Comparison of ENCODE assay signal across 15 cellular contexts in the genomic region with DNA sequence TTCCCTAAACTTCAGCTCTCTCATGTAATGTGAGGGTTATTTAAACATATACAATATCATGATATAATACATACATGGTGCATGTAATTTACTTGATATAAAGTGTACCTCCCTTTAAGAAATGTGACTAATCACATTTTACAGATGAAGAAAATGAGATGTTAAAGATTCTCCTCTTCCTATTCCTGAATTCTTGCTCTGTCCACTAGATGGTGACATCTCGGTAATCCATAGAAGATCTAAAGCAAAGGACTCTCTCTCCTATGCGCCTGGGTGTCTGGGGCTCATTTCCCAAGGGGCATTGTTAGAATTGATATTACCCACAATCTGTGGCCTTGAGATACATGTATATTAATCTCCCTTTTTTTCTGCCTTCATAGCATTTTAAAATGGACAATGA.
A peak's percentile ranks its signal among the peaks of the same experiment; 100 is the strongest.
DNase-seq lines count a peak whose midpoint lies in the region; ATAC-seq and TF ChIP-seq lines count a peak whose summit lies in the region.
"Had no signal": no experiment of that assay in that cellular context is flagged by ENCODE, and none has a peak within 500 bp of the region (broad histone marks: within the 10 kb centered on the region; RNA-seq: fewer than 3 reads in every experiment).

No MANE protein-coding gene starts in this region.

- no peak overlapping the region for H2BK20ac ChIP-seq in H9 (ENCODE audit: low read depth, low read length, poor library complexity, severe bottlenecking)

- H4K8ac ChIP-seq in H9 (replicated peaks; ENCODE audit: insufficient read length, low read depth, low read length), result no peak overlapping the region

- no peaks in the 10 kb centered on the region for H3K9me2 ChIP-seq in DOHH2 (replicated peaks; ENCODE audit: control insufficient read depth, low read length)

- H3K36me3 ChIP-seq in DOHH2 (ENCODE audit: control insufficient read depth, low read length) (no peaks in the 10 kb centered on the region), kidney epithelial cell (ENCODE audit: control insufficient read depth, insufficient read depth, low read length) (no peaks in the 10 kb centered on the region), prostate gland (no peaks in the 10 kb centered on the region)
- H3K36me3 ChIP-seq: HAP-1, SJCRH30 had no signal

- H2AFZ ChIP-seq in H9 (ENCODE audit: low read length), result no peak overlapping the region

- H3K79me2 ChIP-seq in DOHH2 (ENCODE audit: control insufficient read depth, low read length) (no peaks in the 10 kb centered on the region), H9 (ENCODE audit: insufficient read depth, low read length) (no peaks in the 10 kb centered on the region)

- DNase-seq in H9 (no peak), RKO (ENCODE audit: low spot score) (peak; percentile 25), kidney epithelial cell (ENCODE audit: low read depth) (no peak), prostate gland (ENCODE audit: low spot score) (no peak)
- DNase-seq in activated naive CD4-positive, alpha-beta T cell treated with anti-CD3 and anti-CD28 coated beads, Interleukin-2, amount 10 ng/mL, durations not matched to agents 7 days and 5 days, result no peak
- DNase-seq: activated CD4-positive, alpha-beta T cell treated with anti-CD3 and anti-CD28 coated beads, Interleukin-2, amount 10 ng/mL, durations not matched to agents 24 days and 14 days; activated naive CD4-positive, alpha-beta T cell treated with anti-CD3 and anti-CD28 coated beads, Interleukin-2, amount 50 U/mL, for 16 hours; dorsolateral prefrontal cortex; NCI-H2029; stimulated activated naive B cell treated with anti-CD40 and anti-IgM and Interleukin-4, amounts not matched to agents 10 μg/mL and 1 μg/mL and 100 μg/mL, for 72 hours had no signal

- H3K79me1 ChIP-seq in H9 (ENCODE audit: insufficient read depth, low read depth, low read length, poor library complexity, severe bottlenecking), result no peaks in the 10 kb centered on the region

- H3K4ac ChIP-seq in H9 (ENCODE audit: low read depth, low read length), result no peak overlapping the region

- no peak overlapping the region for H3K27ac ChIP-seq in DOHH2 (ENCODE audit: low read depth, low read length)
- H3K27ac ChIP-seq in H9 (ENCODE audit: insufficient read length, low read depth, low read length), result no peak overlapping the region
- H3K27ac ChIP-seq in prostate gland, result no peak overlapping the region
- H3K27ac ChIP-seq: dorsolateral prefrontal cortex, SJCRH30 had no signal

- no peak overlapping the region for H3K9ac ChIP-seq in H9 (ENCODE audit: extremely low read depth, insufficient read length, low read length)

- no peak overlapping the region for H2BK12ac ChIP-seq in H9 (ENCODE audit: insufficient read length, low read depth, low read length)

- H3K23me2 ChIP-seq in H9 (ENCODE audit: insufficient read length, low read depth, low read length, poor library complexity, severe bottlenecking), result no peaks in the 10 kb centered on the region

- no peak overlapping the region for H3K14ac ChIP-seq in H9 (ENCODE audit: insufficient read depth, low read length)

- no peak overlapping the region for H4K91ac ChIP-seq in H9 (ENCODE audit: insufficient read length, low read depth, low read length)

- no peaks in the 10 kb centered on the region for H3K4me1 ChIP-seq in DOHH2 (ENCODE audit: control insufficient read depth, low read length)
- no peaks in the 10 kb centered on the region for H3K4me1 ChIP-seq in H9 (ENCODE audit: insufficient read depth, low read length)
- H3K4me1 ChIP-seq in prostate gland (replicated peaks), result no peaks in the 10 kb centered on the region
- H3K4me1 ChIP-seq: HAP-1, SJCRH30 had no signal

- H3T11ph ChIP-seq in H9 (ENCODE audit: low read length), result no peak overlapping the region

- H3K27me3 Mint-ChIP-seq in H9 (ENCODE audit: low read depth), result no peaks in the 10 kb centered on the region
- H3K27me3 Mint-ChIP-seq in activated naive CD4-positive, alpha-beta T cell treated with anti-CD3 and anti-CD28 coated beads, Interleukin-2, amount 10 ng/mL, durations not matched to agents 7 days and 5 days, result no peaks in the 10 kb centered on the region
- H3K27me3 Mint-ChIP-seq: activated CD4-positive, alpha-beta T cell treated with anti-CD3 and anti-CD28 coated beads, Interleukin-2, amount 10 ng/mL, durations not matched to agents 24 days and 14 days had no signal

- H3K4me2 ChIP-seq in DOHH2 (ENCODE audit: low read length) (no peak overlapping the region), H9 (ENCODE audit: insufficient read depth, insufficient read length, low read length) (no peak overlapping the region)

- H3K4me1 Mint-ChIP-seq in H9, result no peaks in the 10 kb centered on the region
- no peaks in the 10 kb centered on the region for H3K4me1 Mint-ChIP-seq in activated naive CD4-positive, alpha-beta T cell treated with anti-CD3 and anti-CD28 coated beads, Interleukin-2, amount 10 ng/mL, durations not matched to agents 7 days and 5 days
- H3K4me1 Mint-ChIP-seq: activated CD4-positive, alpha-beta T cell treated with anti-CD3 and anti-CD28 coated beads, Interleukin-2, amount 10 ng/mL, durations not matched to agents 24 days and 14 days; stimulated activated naive B cell treated with anti-CD40 and anti-IgM and Interleukin-4, amounts not matched to agents 10 μg/mL and 1 μg/mL and 100 μg/mL, for 72 hours had no signal

- WGBS in H9 (ENCODE audit: extremely low coverage, insufficient read length, low lambda C conversion rate), result no CpG with 5 or more reads among the region's 2 CpGs
- WGBS in prostate gland, result 49% methylated on average over 2 of the region's 2 CpGs

- peaks cover 5% of the 10 kb centered on the region; the same call in 1 of the 2 replicates for H3K9me3 ChIP-seq in DOHH2 (ENCODE audit: control insufficient read depth, insufficient read depth, low read length)
- no peaks in the 10 kb centered on the region for H3K9me3 ChIP-seq in H9 (ENCODE audit: control insufficient read depth, low read depth, low read length)
- H3K9me3 ChIP-seq in prostate gland, result no peaks in the 10 kb centered on the region
- H3K9me3 ChIP-seq: HAP-1, SJCRH30 had no signal

- H2BK120ac ChIP-seq in H9 (ENCODE audit: low read depth, low read length, poor library complexity, severe bottlenecking), result no peak overlapping the region

- no peaks in the 10 kb centered on the region for H3F3A ChIP-seq in DOHH2 (ENCODE audit: control insufficient read depth, insufficient read depth)

- no peak overlapping the region for H3K4me3 Mint-ChIP-seq in H9
- H3K4me3 Mint-ChIP-seq in activated naive CD4-positive, alpha-beta T cell treated with anti-CD3 and anti-CD28 coated beads, Interleukin-2, amount 10 ng/mL, durations not matched to agents 7 days and 5 days, result no peak overlapping the region
- H3K4me3 Mint-ChIP-seq: activated CD4-positive, alpha-beta T cell treated with anti-CD3 and anti-CD28 coated beads, Interleukin-2, amount 10 ng/mL, durations not matched to agents 24 days and 14 days; stimulated activated naive B cell treated with anti-CD40 and anti-IgM and Interleukin-4, amounts not matched to agents 10 μg/mL and 1 μg/mL and 100 μg/mL, for 72 hours had no signal

- H4K20me1 ChIP-seq in DOHH2 (ENCODE audit: control insufficient read depth, insufficient read depth, low read depth, low read length) (no peaks in the 10 kb centered on the region), H9 (ENCODE audit: control insufficient read depth, insufficient read depth, insufficient read length) (no peaks in the 10 kb centered on the region)

- no peak for TF ChIP-seq POLR2A in prostate gland (IDR thresholded peaks at IDR 0.05)

- H2BK5ac ChIP-seq in H9 (ENCODE audit: insufficient read length, low read length), result no peak overlapping the region

- H2BK15ac ChIP-seq in H9 (ENCODE audit: low read depth, low read length), result no peak overlapping the region

- TF ChIP-seq CTCF in DOHH2 (IDR thresholded peaks at IDR 0.05; ENCODE audit: low read depth, low read length, poor library complexity, severe bottlenecking) (peak; percentile 39), H9 (conservative IDR thresholded peaks at IDR 0.05) (peak; percentile 68), kidney epithelial cell (IDR thresholded peaks at IDR 0.05; ENCODE audit: insufficient read depth, low read length, poor library complexity, severe bottlenecking) (peak; percentile 24), prostate gland (IDR thresholded peaks at IDR 0.05) (no peak)

- peaks cover 7 to 10% (median 8%) of the 10 kb centered on the region in 3 experiments for H3K36me3 Mint-ChIP-seq in H9 (ENCODE audit: insufficient read depth in 1 of 3, low read depth in 3 of 3)
- no peaks in the 10 kb centered on the region for H3K36me3 Mint-ChIP-seq in activated naive CD4-positive, alpha-beta T cell treated with anti-CD3 and anti-CD28 coated beads, Interleukin-2, amount 10 ng/mL, durations not matched to agents 7 days and 5 days
- H3K36me3 Mint-ChIP-seq: stimulated activated naive B cell treated with anti-CD40 and anti-IgM and Interleukin-4, amounts not matched to agents 10 μg/mL and 1 μg/mL and 100 μg/mL, for 72 hours had no signal

- no peak overlapping the region for H3K18ac ChIP-seq in H9 (ENCODE audit: insufficient read length, low read depth, low read length)

- no peak overlapping the region for H3K23ac ChIP-seq in H9 (ENCODE audit: insufficient read length, low read depth, low read length)

- H3K4me3 ChIP-seq in DOHH2 (ENCODE audit: low read length) (no peak overlapping the region), kidney epithelial cell (ENCODE audit: low read depth, low read length) (no peak overlapping the region), prostate gland (no peak overlapping the region)
- H3K4me3 ChIP-seq: dorsolateral prefrontal cortex, HAP-1, SJCRH30 had no signal

- CTCF ChIA-PET in activated naive CD4-positive, alpha-beta T cell treated with anti-CD3 and anti-CD28 coated beads, Interleukin-2, amount 10 ng/mL, durations not matched to agents 7 days and 5 days (lab: Charles Lee), result no interaction called here

- peaks cover 10 to 12% of the 10 kb centered on the region in 2 experiments for H3K9me3 Mint-ChIP-seq in H9
- peaks cover 3% of the 10 kb centered on the region for H3K9me3 Mint-ChIP-seq in activated naive CD4-positive, alpha-beta T cell treated with anti-CD3 and anti-CD28 coated beads, Interleukin-2, amount 10 ng/mL, durations not matched to agents 7 days and 5 days
- H3K9me3 Mint-ChIP-seq: activated CD4-positive, alpha-beta T cell treated with anti-CD3 and anti-CD28 coated beads, Interleukin-2, amount 10 ng/mL, durations not matched to agents 24 days and 14 days had no signal

- no peak overlapping the region for H4K5ac ChIP-seq in H9 (ENCODE audit: insufficient read length, low read depth, low read length)

- H3K27me3 ChIP-seq in DOHH2 (ENCODE audit: control insufficient read depth, low read length) (no peaks in the 10 kb centered on the region), H9 (ENCODE audit: insufficient read depth, low read length) (no peaks in the 10 kb centered on the region), kidney epithelial cell (ENCODE audit: control insufficient read depth, insufficient read depth, low read length) (no peaks in the 10 kb centered on the region), prostate gland (replicated peaks; ENCODE audit: insufficient read depth) (no peaks in the 10 kb centered on the region)
- H3K27me3 ChIP-seq: dorsolateral prefrontal cortex, SJCRH30 had no signal

- H2AK5ac ChIP-seq in H9 (ENCODE audit: insufficient read length, low read length), result no peak overlapping the region

- ATAC-seq in GM21619 (IDR thresholded peaks at IDR 0.05; ENCODE audit: unreplicated experiment) (no peak), HG02885 (IDR thresholded peaks at IDR 0.05; ENCODE audit: poor library complexity, unreplicated experiment) (no peak)
- ATAC-seq: stimulated activated naive B cell treated with anti-CD40 and anti-IgM and Interleukin-4, amounts not matched to agents 10 μg/mL and 1 μg/mL and 100 μg/mL, for 72 hours had no signal

- intact Hi-C loops in prostate gland (cut with DNase I), result no loop called here

- H3K56ac ChIP-seq in H9 (ENCODE audit: insufficient read length, low read depth, low read length), result no peak overlapping the region

- H3K27ac Mint-ChIP-seq in H9, result no peak overlapping the region
- H3K27ac Mint-ChIP-seq in activated naive CD4-positive, alpha-beta T cell treated with anti-CD3 and anti-CD28 coated beads, Interleukin-2, amount 10 ng/mL, durations not matched to agents 7 days and 5 days, result no peak overlapping the region
- H3K27ac Mint-ChIP-seq: activated CD4-positive, alpha-beta T cell treated with anti-CD3 and anti-CD28 coated beads, Interleukin-2, amount 10 ng/mL, durations not matched to agents 24 days and 14 days; stimulated activated naive B cell treated with anti-CD40 and anti-IgM and Interleukin-4, amounts not matched to agents 10 μg/mL and 1 μg/mL and 100 μg/mL, for 72 hours had no signal

Comparison
In these comparisons a context has a peak if more than half of its experiments do, and no peak if none do; other contexts are left out.
1. CTCF ChIP-seq: peak in DOHH2 (single experiment), H9 (single experiment) and kidney epithelial cell (single experiment); none in prostate gland (0 of 4).